In the genomic region with DNA sequence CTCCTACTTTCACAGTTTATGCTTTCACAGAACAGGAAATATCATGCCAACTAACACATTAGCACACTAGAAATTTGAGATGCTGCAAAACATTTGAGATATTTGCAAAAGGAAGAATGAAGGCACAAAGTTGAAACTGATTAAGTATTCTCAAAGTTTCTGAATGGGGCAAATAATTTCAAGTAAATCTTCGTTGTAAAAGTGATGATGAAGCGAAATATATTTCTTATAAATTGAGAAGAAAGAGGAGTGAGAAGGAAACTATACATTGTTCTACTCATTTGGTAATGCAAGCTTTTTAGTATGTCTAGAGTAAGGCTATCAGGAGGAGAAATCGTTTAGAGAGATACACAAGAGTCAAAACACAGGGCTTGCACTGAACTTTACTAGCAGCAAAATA, we compare ENCODE assay signal across 26 cellular contexts. TPM values are rescaled to one million over a fixed set of nuclear protein-coding genes. Genes with fewer than 3 reads are reported as not detected.
"Had no signal": no experiment of that assay in that cellular context is flagged by ENCODE, and none has a peak within 500 bp of the region (broad histone marks: within the 10 kb centered on the region; RNA-seq: fewer than 3 reads in every experiment).

No MANE protein-coding gene starts in this region.

- H3K4me3 ChIP-seq: colonic mucosa, esophagus squamous epithelium, gastrocnemius medialis, heart right ventricle, left lung, lower lobe of right lung, mucosa of descending colon had no signal

- H3K9me3 ChIP-seq: colonic mucosa, esophagus squamous epithelium, gastrocnemius medialis, heart right ventricle, left lung, lower lobe of right lung, mucosa of descending colon had no signal

- H3K27ac ChIP-seq: colonic mucosa, epithelial cell of prostate, esophagus squamous epithelium, gastrocnemius medialis, heart right ventricle, left lung, lower lobe of right lung had no signal

- H3K4me1 ChIP-seq: colonic mucosa, esophagus squamous epithelium, gastrocnemius medialis, left lung, lower lobe of right lung had no signal

- FAIRE-seq: endometrium, islet of Langerhans, keratinocyte had no signal

- DNase-seq: colonic mucosa; cortex of kidney; effector memory CD8-positive, alpha-beta T cell; endodermal cell; erythroblast; esophagus squamous epithelium; foreskin fibroblast; foreskin melanocyte; gastrocnemius medialis; glutamatergic neuron; head of caudate nucleus; heart right ventricle; hippocampal formation; left cardiac atrium; left lung; left ventricle myocardium superior; lower lobe of right lung; mesenchymal stem cell; mucosa of descending colon; naive B cell; naive thymus-derived CD8-positive, alpha-beta T cell had no signal

- ATAC-seq: effector memory CD8-positive, alpha-beta T cell; esophagus mucosa; gastrocnemius medialis; heart right ventricle; left cardiac atrium; left lung; left ventricle myocardium superior; lower lobe of right lung; mucosa of descending colon; naive thymus-derived CD8-positive, alpha-beta T cell had no signal

RNA-seq across cellular contexts. Expression of a gene that starts 24.3 kb away (rescaled TPM):
- polyA plus RNA-seq: naive thymus-derived CD8-positive, alpha-beta T cell had no signal
